ENCODE assay signal across 8 cellular contexts in genomic region chr7:23532490-23533001, GRCh38. TPM values are rescaled to one million over a fixed set of nuclear protein-coding genes. Genes with fewer than 3 reads are reported as not detected.
A peak's percentile ranks its signal among the peaks of the same experiment; 100 is the strongest.
DNase-seq lines count a peak whose midpoint lies in the region; ATAC-seq, FAIRE-seq and TF ChIP-seq lines count a peak whose summit lies in the region.
"Not testable (repeated sequence)": the region's sequence is repeated elsewhere in the genome, so short reads cannot be mapped to it uniquely, and the experiment has no call there.

No MANE protein-coding gene starts in this region.

- not testable (repeated sequence) for H3K79me1 ChIP-seq in H9 (ENCODE audit: insufficient read depth, low read depth, low read length, poor library complexity, severe bottlenecking)

- not testable (repeated sequence) for H3K9me3 Mint-ChIP-seq in H9; activated T-helper 17 cell treated with anti-CD3 and anti-CD28 coated beads, Interleukin-2, amount 50 U/mL, for 72 hours; natural killer cell

- H3K9me2 ChIP-seq in hepatocyte (replicated peaks; ENCODE audit: insufficient read depth) = not testable (repeated sequence)

- H2BK5ac ChIP-seq in H9 (ENCODE audit: insufficient read length, low read length) = not testable (repeated sequence)

- H3K14ac ChIP-seq in H9 (ENCODE audit: insufficient read depth, low read length) = not testable (repeated sequence)

- peaks cover 34 to 42% of the 10 kb centered on the region in 2 experiments for H3K4me1 Mint-ChIP-seq in H9
- H3K4me1 Mint-ChIP-seq in activated T-helper 17 cell treated with anti-CD3 and anti-CD28 coated beads, Interleukin-2, amount 50 U/mL, for 72 hours = peaks cover 12% of the 10 kb centered on the region
- peaks cover 40 to 46% of the 10 kb centered on the region in 2 donors for H3K4me1 Mint-ChIP-seq in natural killer cell

- H3K4me3 ChIP-seq in colonic mucosa; hepatocyte; small intestine (ENCODE audit: low read depth in 1 of 2, low read length in 2 of 2): not testable (repeated sequence)

- CTCF ChIA-PET in RWPE1 (lab: Yijun Ruan, JAX) = interaction anchor here (0.7 kb wide), 2 partner anchors 60 to 175 kb away, joined by 3 to 7 read pairs; no protein-coding TSS in a partner anchor

- H3K79me2 ChIP-seq in H9 (ENCODE audit: insufficient read depth, low read length) (peaks cover 36% of the 10 kb centered on the region), hepatocyte (peaks cover 42% of the 10 kb centered on the region)

- H3K27ac ChIP-seq in 22Rv1 (peak overlapping the region; percentile 78), H9 (ENCODE audit: insufficient read length, low read depth, low read length) (peak overlapping the region; percentile 48), RWPE1 (peak overlapping the region; percentile 89), colonic mucosa (peak overlapping the region; percentile 98), hepatocyte (peak overlapping the region; percentile 100), small intestine (ENCODE audit: low read depth in 1 of 2, low read length in 1 of 2) (peak overlapping the region; percentile 99)

- H4K5ac ChIP-seq in H9 (ENCODE audit: insufficient read length, low read depth, low read length) = not testable (repeated sequence)

- H2BK12ac ChIP-seq in H9 (ENCODE audit: insufficient read length, low read depth, low read length) = not testable (repeated sequence)

- not testable (repeated sequence) for ATAC-seq in activated T-helper 17 cell treated with anti-CD3 and anti-CD28 coated beads, Interleukin-2, amount 50 U/mL, for 72 hours (replicated peaks); natural killer cell

- H3K4me1 ChIP-seq in H9 (ENCODE audit: insufficient read depth, low read length); colonic mucosa; small intestine (ENCODE audit: control insufficient read depth in 2 of 2, insufficient read depth in 1 of 2, low read depth in 1 of 2, low read length in 1 of 2): not testable (repeated sequence)
- peaks cover 16% of the 10 kb centered on the region for H3K4me1 ChIP-seq in hepatocyte (ENCODE audit: insufficient read depth)

- H3K9me3 ChIP-seq in H9 (ENCODE audit: control insufficient read depth, low read depth, low read length); colonic mucosa; hepatocyte (ENCODE audit: low read depth); small intestine (ENCODE audit: control insufficient read depth, low read depth): not testable (repeated sequence)

- not testable (repeated sequence) for H3K36me3 ChIP-seq in colonic mucosa; hepatocyte (replicated peaks; ENCODE audit: insufficient read depth, low read depth); small intestine (ENCODE audit: control insufficient read depth in 2 of 2, insufficient read depth in 2 of 2, low read length in 2 of 2)

- H2BK120ac ChIP-seq in H9 (ENCODE audit: low read depth, low read length, poor library complexity, severe bottlenecking) = not testable (repeated sequence)

- not testable (repeated sequence) for H3K56ac ChIP-seq in H9 (ENCODE audit: insufficient read length, low read depth, low read length)

- peaks cover 11 to 31% (median 29%) of the 10 kb centered on the region in 3 experiments for H3K36me3 Mint-ChIP-seq in H9 (ENCODE audit: insufficient read depth in 1 of 3, low read depth in 3 of 3)
- peaks cover 46% of the 10 kb centered on the region for H3K36me3 Mint-ChIP-seq in activated T-helper 17 cell treated with anti-CD3 and anti-CD28 coated beads, Interleukin-2, amount 50 U/mL, for 72 hours (ENCODE audit: low read depth)
- not testable (repeated sequence) for H3K36me3 Mint-ChIP-seq in natural killer cell

- H4K91ac ChIP-seq in H9 (ENCODE audit: insufficient read length, low read depth, low read length) = not testable (repeated sequence)

- not testable (repeated sequence) for DNase-seq in H9; RWPE1 (ENCODE audit: low spot score); natural killer cell; small intestine
- peak; percentile 19 for DNase-seq in colonic mucosa
- peak; percentile 7 for DNase-seq in hepatocyte (ENCODE audit: low spot score)

- not testable (repeated sequence) for H3K9ac ChIP-seq in H9 (ENCODE audit: extremely low read depth, insufficient read length, low read length)
- H3K9ac ChIP-seq in colonic mucosa (ENCODE audit: low read depth in 2 of 2, low read length in 2 of 2) = peak overlapping the region in 1 of 2 donors; percentile 99

- H3T11ph ChIP-seq in H9 (ENCODE audit: low read length) = not testable (repeated sequence)

- not testable (repeated sequence) for TF ChIP-seq CTCF in 22Rv1 (IDR thresholded peaks at IDR 0.05); H9 (conservative IDR thresholded peaks at IDR 0.05); RWPE1 (conservative IDR thresholded peaks at IDR 0.05; ENCODE audit: low read depth); colonic mucosa (IDR thresholded peaks at IDR 0.05); hepatocyte (IDR thresholded peaks at IDR 0.05; ENCODE audit: poor library complexity); natural killer cell (IDR thresholded peaks at IDR 0.05)

- intact Hi-C loops in colonic mucosa (cut with DNase I) = not testable (repeated sequence)
- intact Hi-C loops in natural killer cell (cut with micrococcal nuclease) = loop anchor here (1.0 to 10.0 kb wide), 3 partner anchors 14 to 518 kb away; partner anchors contain the start of genes HYCC1 and MALSU1

- H2AK5ac ChIP-seq in H9 (ENCODE audit: insufficient read length, low read length) = not testable (repeated sequence)

- H3K27ac Mint-ChIP-seq in H9 (peak overlapping the region in 2 of 3 experiments; percentile 100; a peak in 6 of 7 replicates), natural killer cell (peak overlapping the region; percentile 99 to 100)
- H3K27ac Mint-ChIP-seq in activated T-helper 17 cell treated with anti-CD3 and anti-CD28 coated beads, Interleukin-2, amount 50 U/mL, for 72 hours = peak overlapping the region; percentile 99

- not testable (repeated sequence) for H3K27me3 Mint-ChIP-seq in H9 (ENCODE audit: low read depth); activated T-helper 17 cell treated with anti-CD3 and anti-CD28 coated beads, Interleukin-2, amount 50 U/mL, for 72 hours; natural killer cell (ENCODE audit: low read depth in 2 of 2)

- H3K4me2 ChIP-seq in H9 (ENCODE audit: insufficient read depth, insufficient read length, low read length) = not testable (repeated sequence)
- H3K4me2 ChIP-seq in hepatocyte = peak overlapping the region; percentile 73

- not testable (repeated sequence) for H3K23ac ChIP-seq in H9 (ENCODE audit: insufficient read length, low read depth, low read length)

- not testable (repeated sequence) for H2AFZ ChIP-seq in H9 (ENCODE audit: low read length)
- peak overlapping the region; percentile 70 for H2AFZ ChIP-seq in hepatocyte

- FAIRE-seq in small intestine (lab: Jason Lieb, UNC) = not testable (repeated sequence)

- no CpG with 5 or more reads among the region's 20 CpGs for WGBS in H9 (ENCODE audit: extremely low coverage, insufficient read length, low lambda C conversion rate)
- WGBS in hepatocyte (ENCODE audit: low lambda C conversion rate, missing lambda C conversion rate) = 95% methylated on average over 20 of the region's 20 CpGs
- 91 to 92% (median 91%) methylated on average over 20 of the region's 20 CpGs for WGBS in small intestine, 3 donors

- H3K23me2 ChIP-seq in H9 (ENCODE audit: insufficient read length, low read depth, low read length, poor library complexity, severe bottlenecking) = not testable (repeated sequence)

- H3K4me3 Mint-ChIP-seq in H9 (peak overlapping the region; percentile 89 to 99; a peak in 4 of 5 replicates), natural killer cell (peak overlapping the region; percentile 100)
- H3K4me3 Mint-ChIP-seq in activated T-helper 17 cell treated with anti-CD3 and anti-CD28 coated beads, Interleukin-2, amount 50 U/mL, for 72 hours = peak overlapping the region; percentile 92

- not testable (repeated sequence) for H3K18ac ChIP-seq in H9 (ENCODE audit: insufficient read length, low read depth, low read length)

- H3K4ac ChIP-seq in H9 (ENCODE audit: low read depth, low read length) = not testable (repeated sequence)

- POLR2A ChIA-PET in RWPE1 (lab: Yijun Ruan, JAX; ENCODE audit: low non-redundant PET) = not testable (repeated sequence)

- not testable (repeated sequence) for H2BK20ac ChIP-seq in H9 (ENCODE audit: low read depth, low read length, poor library complexity, severe bottlenecking)

- not testable (repeated sequence) for H4K20me1 ChIP-seq in H9 (ENCODE audit: control insufficient read depth, insufficient read depth, insufficient read length)
- peaks cover 38% of the 10 kb centered on the region for H4K20me1 ChIP-seq in hepatocyte (ENCODE audit: insufficient read depth, poor library complexity, severe bottlenecking)

- H4K8ac ChIP-seq in H9 (replicated peaks; ENCODE audit: insufficient read length, low read depth, low read length) = not testable (repeated sequence)

- H2BK15ac ChIP-seq in H9 (ENCODE audit: low read depth, low read length) = not testable (repeated sequence)

- H3K27me3 ChIP-seq in H9 (ENCODE audit: insufficient read depth, low read length); colonic mucosa; hepatocyte; small intestine (ENCODE audit: control insufficient read depth in 2 of 2, insufficient read depth in 2 of 2, low read length in 2 of 2): not testable (repeated sequence)

RNA-seq across cellular contexts. Expression of gene TRA2A, which starts 0.8 kb away (rescaled TPM):
- total RNA-seq in H9 (2021) = 164 and 169 TPM in 2 replicates
- total RNA-seq in activated T-helper 17 cell treated with anti-CD3 and anti-CD28 coated beads, Interleukin-2, amount 50 U/mL, for 72 hours = 100 to 1,000 TPM; 116 to 127 TPM
- total RNA-seq in colonic mucosa = 10 to 100 TPM; 73.2 to 83.3 TPM
- 41.0 and 57.2 TPM in 2 replicates for total RNA-seq in hepatocyte
- polyA plus RNA-seq in hepatocyte = 55.4 and 57.1 TPM in 2 replicates
- 100 to 1,000 TPM; 269 to 385 (median 324) TPM for total RNA-seq in natural killer cell
- 10 to 100 TPM; 35.4 to 49.6 (median 45.0) TPM for polyA plus RNA-seq in small intestine

Comparison
In these comparisons a context has a peak if more than half of its experiments do, and no peak if none do; other contexts are left out.
1. H3K27ac ChIP-seq: peak in every context shown above with its lines; median percentile 100 in hepatocyte; 99 in small intestine; 98 in colonic mucosa; 89 in RWPE1; 78 in 22Rv1; 48 in H9.